In genomic region chr6:118903691-118904090, GRCh38 we compare ENCODE assay signal across 26 cellular contexts. TPM values are rescaled to one million over a fixed set of nuclear protein-coding genes. Genes with fewer than 3 reads are reported as not detected.
DNase-seq lines count a peak whose midpoint lies in the region; ATAC-seq and TF ChIP-seq lines count a peak whose summit lies in the region.
"Had no signal": no experiment of that assay in that cellular context is flagged by ENCODE, and none has a peak within 500 bp of the region (broad histone marks: within the 10 kb centered on the region; RNA-seq: fewer than 3 reads in every experiment).

No MANE protein-coding gene starts in this region.

- no peak overlapping the region for H3K56ac ChIP-seq in mesendoderm (ENCODE audit: low read length)

- H3K4me2 ChIP-seq in mesendoderm (ENCODE audit: low read length), result no peak overlapping the region

- H3K4me1 ChIP-seq in CD4-positive, alpha-beta memory T cell (ENCODE audit: insufficient read depth, low read length), result peaks cover 78% of the 10 kb centered on the region
- peaks cover 2% of the 10 kb centered on the region for H3K4me1 ChIP-seq in mesendoderm (ENCODE audit: control insufficient read depth, low read depth, low read length)

- H3K9me3 ChIP-seq in CD4-positive, alpha-beta memory T cell (ENCODE audit: control insufficient read depth in 1 of 2, low read length in 2 of 2), result no peaks in the 10 kb centered on the region
- H3K9me3 ChIP-seq: gastrocnemius medialis had no signal

- H3K4me1 Mint-ChIP-seq in activated CD8-positive, alpha-beta T cell treated with anti-CD3 and anti-CD28 coated beads for 36 hours (ENCODE audit: low read depth), result peaks cover 76% of the 10 kb centered on the region
- H3K4me1 Mint-ChIP-seq in activated CD8-positive, alpha-beta T cell treated with anti-CD3 and anti-CD28 coated beads, Interleukin-2, amount 10 ng/mL, durations not matched to agents 7 days and 5 days (ENCODE audit: low read depth), result peaks cover 63% of the 10 kb centered on the region
- H3K4me1 Mint-ChIP-seq in CD4-positive, alpha-beta memory T cell, result peaks cover 62 to 87% (median 75%) of the 10 kb centered on the region in 4 donors
- peaks cover 66% of the 10 kb centered on the region for H3K4me1 Mint-ChIP-seq in activated naive CD8-positive, alpha-beta T cell treated with anti-CD3 and anti-CD28 coated beads, Interleukin-2, amount 50 U/mL, for 24 hours

- no peak for DNase-seq in activated CD8-positive, alpha-beta T cell treated with anti-CD3 and anti-CD28 coated beads for 36 hours
- no peak for DNase-seq in activated CD8-positive, alpha-beta T cell treated with anti-CD3 and anti-CD28 coated beads, Interleukin-2, amount 10 ng/mL, durations not matched to agents 7 days and 5 days
- no peak for DNase-seq in CD4-positive, alpha-beta memory T cell
- DNase-seq in activated naive CD8-positive, alpha-beta T cell treated with anti-CD3 and anti-CD28 coated beads, Interleukin-2, amount 50 U/mL, for 24 hours, result no peak
- peak; percentile 82 for DNase-seq in mesendoderm
- no peak for DNase-seq in NCI-H69 (lab: John Stamatoyannopoulos, UW)
- no peak for DNase-seq in effector CD8-positive, alpha-beta T cell (lab: John Stamatoyannopoulos, UW)
- no peak for DNase-seq in NCI-H2107 (lab: John Stamatoyannopoulos, UW)
- DNase-seq: activated CD4-positive, alpha-beta T cell treated with anti-CD3 and anti-CD28 coated beads, Interleukin-2, amount 50 U/mL, for 1 hour; activated gamma-delta T cell; amygdala; DMS 273 treated with DMSO at 0.1 percent for 48 hours; EL; gastrocnemius medialis; hippocampal formation; immature natural killer cell; IMR-90; mesenchymal stem cell; NCI-H1092; NCI-H1930; NCI-H524 treated with DMSO at 0.1 percent for 48 hours; SIG-M5; stimulated activated CD8-positive, alpha-beta memory T cell treated with anti-CD3 and anti-CD28 coated beads, Interleukin-4, amount 100 ng/mL, for 48 hours; T1000; WERI-Rb-1 had no signal

- H3K23ac ChIP-seq in mesendoderm (ENCODE audit: low read length), result no peak overlapping the region

- H2BK15ac ChIP-seq in mesendoderm (replicated peaks; ENCODE audit: low read depth), result no peak overlapping the region

- H4K5ac ChIP-seq in mesendoderm (ENCODE audit: low read length), result no peak overlapping the region

- no peaks in the 10 kb centered on the region for H3K9me3 Mint-ChIP-seq in activated CD8-positive, alpha-beta T cell treated with anti-CD3 and anti-CD28 coated beads for 36 hours
- H3K9me3 Mint-ChIP-seq in activated CD8-positive, alpha-beta T cell treated with anti-CD3 and anti-CD28 coated beads, Interleukin-2, amount 10 ng/mL, durations not matched to agents 7 days and 5 days (ENCODE audit: insufficient read depth), result no peaks in the 10 kb centered on the region
- no peaks in the 10 kb centered on the region for H3K9me3 Mint-ChIP-seq in CD4-positive, alpha-beta memory T cell
- H3K9me3 Mint-ChIP-seq in activated naive CD8-positive, alpha-beta T cell treated with anti-CD3 and anti-CD28 coated beads, Interleukin-2, amount 50 U/mL, for 24 hours, result no peaks in the 10 kb centered on the region
- H3K9me3 Mint-ChIP-seq: immature natural killer cell had no signal

- H3K4me3 Mint-ChIP-seq in activated CD8-positive, alpha-beta T cell treated with anti-CD3 and anti-CD28 coated beads for 36 hours, result no peak overlapping the region
- no peak overlapping the region for H3K4me3 Mint-ChIP-seq in activated CD8-positive, alpha-beta T cell treated with anti-CD3 and anti-CD28 coated beads, Interleukin-2, amount 10 ng/mL, durations not matched to agents 7 days and 5 days
- H3K4me3 Mint-ChIP-seq in CD4-positive, alpha-beta memory T cell, result no peak overlapping the region
- no peak overlapping the region for H3K4me3 Mint-ChIP-seq in activated naive CD8-positive, alpha-beta T cell treated with anti-CD3 and anti-CD28 coated beads, Interleukin-2, amount 50 U/mL, for 24 hours
- H3K4me3 Mint-ChIP-seq: immature natural killer cell had no signal

- peaks cover 27% of the 10 kb centered on the region for H3K79me2 ChIP-seq in mesendoderm (ENCODE audit: control insufficient read depth, insufficient read depth, low read length)

- no peak overlapping the region for H4K8ac ChIP-seq in mesendoderm (ENCODE audit: low read depth, low read length)

- H2BK5ac ChIP-seq in mesendoderm (ENCODE audit: low read length), result no peak overlapping the region

- no peak overlapping the region for H3K4me3 ChIP-seq in CD4-positive, alpha-beta memory T cell (ENCODE audit: low read length in 2 of 2)
- no peak overlapping the region for H3K4me3 ChIP-seq in mesendoderm (ENCODE audit: low read length)
- H3K4me3 ChIP-seq: coronary artery, gastrocnemius medialis had no signal

- H3K27ac Mint-ChIP-seq in activated CD8-positive, alpha-beta T cell treated with anti-CD3 and anti-CD28 coated beads for 36 hours, result peak overlapping the region; percentile 54
- H3K27ac Mint-ChIP-seq in activated CD8-positive, alpha-beta T cell treated with anti-CD3 and anti-CD28 coated beads, Interleukin-2, amount 10 ng/mL, durations not matched to agents 7 days and 5 days, result no peak overlapping the region
- peak overlapping the region in 5 of 7 donors; percentile 0 to 54 (median 41) for H3K27ac Mint-ChIP-seq in CD4-positive, alpha-beta memory T cell
- H3K27ac Mint-ChIP-seq in activated naive CD8-positive, alpha-beta T cell treated with anti-CD3 and anti-CD28 coated beads, Interleukin-2, amount 50 U/mL, for 24 hours, result peak overlapping the region; percentile 5

- H2AK5ac ChIP-seq in mesendoderm (ENCODE audit: low read length), result no peak overlapping the region

- peaks cover 6% of the 10 kb centered on the region for H3K79me1 ChIP-seq in mesendoderm (ENCODE audit: low read length)

- H2BK120ac ChIP-seq in mesendoderm (ENCODE audit: low read depth, low read length), result no peak overlapping the region

- H3K27me3 ChIP-seq in CD4-positive, alpha-beta memory T cell (ENCODE audit: insufficient read depth, low read length), result no peaks in the 10 kb centered on the region
- no peaks in the 10 kb centered on the region for H3K27me3 ChIP-seq in mesendoderm (ENCODE audit: insufficient read depth, low read length, poor library complexity)
- H3K27me3 ChIP-seq: gastrocnemius medialis had no signal

- H3K4ac ChIP-seq in mesendoderm (ENCODE audit: low read depth, low read length), result no peak overlapping the region

- H3K18ac ChIP-seq in mesendoderm (ENCODE audit: low read length), result no peak overlapping the region

- H3K36me3 ChIP-seq in CD4-positive, alpha-beta memory T cell (ENCODE audit: insufficient read depth, low read length), result peaks cover 34% of the 10 kb centered on the region
- no peaks in the 10 kb centered on the region for H3K36me3 ChIP-seq in mesendoderm (ENCODE audit: control insufficient read depth, insufficient read depth, low read length)

- ATAC-seq in activated CD8-positive, alpha-beta T cell treated with anti-CD3 and anti-CD28 coated beads for 36 hours, result no peak
- no peak for ATAC-seq in activated CD8-positive, alpha-beta T cell treated with anti-CD3 and anti-CD28 coated beads, Interleukin-2, amount 10 ng/mL, durations not matched to agents 7 days and 5 days
- ATAC-seq in activated naive CD8-positive, alpha-beta T cell treated with anti-CD3 and anti-CD28 coated beads, Interleukin-2, amount 50 U/mL, for 24 hours, result no peak
- ATAC-seq: gastrocnemius medialis had no signal

- WGBS in mesendoderm (ENCODE audit: extremely low coverage, insufficient coverage, low lambda C conversion rate), result no CpG with 5 or more reads among the region's 6 CpGs

- POLR2A ChIA-PET in activated CD8-positive, alpha-beta T cell treated with anti-CD3 and anti-CD28 coated beads for 36 hours (lab: Charles Lee), result interaction anchor here (1.2 to 2.0 kb wide), 2 partner anchors 10 to 30 kb away, joined by 3 to 5 read pairs; partner anchors contain the start of gene ASF1A
- POLR2A ChIA-PET in activated CD8-positive, alpha-beta T cell treated with anti-CD3 and anti-CD28 coated beads, Interleukin-2, amount 10 ng/mL, durations not matched to agents 7 days and 5 days (lab: Charles Lee), result interaction anchor here (3.1 kb wide), 1 partner anchor 9 kb away, joined by 10 read pairs; the partner anchor contains the start of gene ASF1A
- POLR2A ChIA-PET in CD4-positive, alpha-beta memory T cell (lab: Charles Lee; ENCODE audit: partially characterized antibody), result interaction anchor here (1.0 to 4.7 kb wide), 4 partner anchors 9 to 194 kb away, joined by 3 to 28 read pairs (median 4); partner anchors contain the start of genes ASF1A and MCM9

- intact Hi-C loops in activated CD8-positive, alpha-beta T cell treated with anti-CD3 and anti-CD28 coated beads for 36 hours (cut with micrococcal nuclease), result no loop called here
- intact Hi-C loops in CD4-positive, alpha-beta memory T cell (cut with micrococcal nuclease), result no loop called here

- no peak for TF ChIP-seq CTCF in activated CD8-positive, alpha-beta T cell treated with anti-CD3 and anti-CD28 coated beads for 36 hours (IDR thresholded peaks at IDR 0.05)

- CTCF ChIA-PET in activated CD8-positive, alpha-beta T cell treated with anti-CD3 and anti-CD28 coated beads for 36 hours (lab: Charles Lee), result interaction anchor here (0.7 to 1.4 kb wide), 3 partner anchors 10 to 207 kb away, joined by 3 read pairs; no protein-coding TSS in a partner anchor
- CTCF ChIA-PET in activated CD8-positive, alpha-beta T cell treated with anti-CD3 and anti-CD28 coated beads, Interleukin-2, amount 10 ng/mL, durations not matched to agents 7 days and 5 days (lab: Charles Lee), result interaction anchor here (1.2 to 2.4 kb wide), 2 partner anchors 9 to 338 kb away, joined by 3 to 8 read pairs; partner anchors contain the start of gene ASF1A
- CTCF ChIA-PET in CD4-positive, alpha-beta memory T cell (lab: Charles Lee; ENCODE audit: partially characterized antibody), result interaction anchor here (0.9 to 1.8 kb wide), 3 partner anchors 8 to 103 kb away, joined by 4 to 13 read pairs (median 4); no protein-coding TSS in a partner anchor

- no peak overlapping the region for H3K9ac ChIP-seq in mesendoderm (ENCODE audit: low read length)

- H3K27ac ChIP-seq in CD4-positive, alpha-beta memory T cell (ENCODE audit: low read depth, low read length), result no peak overlapping the region
- no peak overlapping the region for H3K27ac ChIP-seq in mesendoderm (ENCODE audit: low read depth, low read length)
- H3K27ac ChIP-seq: coronary artery, gastrocnemius medialis, WERI-Rb-1 had no signal

- no peaks in the 10 kb centered on the region for H3K27me3 Mint-ChIP-seq in activated CD8-positive, alpha-beta T cell treated with anti-CD3 and anti-CD28 coated beads for 36 hours
- no peaks in the 10 kb centered on the region for H3K27me3 Mint-ChIP-seq in activated CD8-positive, alpha-beta T cell treated with anti-CD3 and anti-CD28 coated beads, Interleukin-2, amount 10 ng/mL, durations not matched to agents 7 days and 5 days (ENCODE audit: low read depth)
- H3K27me3 Mint-ChIP-seq in CD4-positive, alpha-beta memory T cell, result no peaks in the 10 kb centered on the region
- no peaks in the 10 kb centered on the region for H3K27me3 Mint-ChIP-seq in activated naive CD8-positive, alpha-beta T cell treated with anti-CD3 and anti-CD28 coated beads, Interleukin-2, amount 50 U/mL, for 24 hours

- H3K36me3 Mint-ChIP-seq in activated CD8-positive, alpha-beta T cell treated with anti-CD3 and anti-CD28 coated beads for 36 hours (ENCODE audit: low read depth), result peaks cover 66% of the 10 kb centered on the region
- peaks cover 79% of the 10 kb centered on the region for H3K36me3 Mint-ChIP-seq in activated CD8-positive, alpha-beta T cell treated with anti-CD3 and anti-CD28 coated beads, Interleukin-2, amount 10 ng/mL, durations not matched to agents 7 days and 5 days (ENCODE audit: low read depth)
- peaks cover 63 to 84% of the 10 kb centered on the region in 2 donors for H3K36me3 Mint-ChIP-seq in CD4-positive, alpha-beta memory T cell
- peaks cover 70% of the 10 kb centered on the region for H3K36me3 Mint-ChIP-seq in activated naive CD8-positive, alpha-beta T cell treated with anti-CD3 and anti-CD28 coated beads, Interleukin-2, amount 50 U/mL, for 24 hours (ENCODE audit: low read depth)

RNA-seq across cellular contexts. Expression of gene ASF1A, which starts 9.7 kb away (rescaled TPM):
- 10 to 100 TPM; 36.4 to 39.0 TPM for total RNA-seq in activated CD8-positive, alpha-beta T cell treated with anti-CD3 and anti-CD28 coated beads for 36 hours
- total RNA-seq in activated CD8-positive, alpha-beta T cell treated with anti-CD3 and anti-CD28 coated beads, Interleukin-2, amount 10 ng/mL, durations not matched to agents 7 days and 5 days, result 10 to 100 TPM; 49.4 to 51.1 TPM
- 10 to 100 TPM; 64.0 to 66.6 TPM for total RNA-seq in CD4-positive, alpha-beta memory T cell
- polyA plus RNA-seq in CD4-positive, alpha-beta memory T cell, result 10 to 100 TPM; 65.8 to 78.5 TPM
- polyA plus RNA-seq in mesendoderm (2013, experiment 1 of 2), result 37.3 TPM
- 39.0 TPM for polyA plus RNA-seq in mesendoderm (2013, experiment 2 of 2)

RNA-seq across cellular contexts. Expression of gene MCM9, which starts 31.3 kb away (rescaled TPM):
- total RNA-seq in activated CD8-positive, alpha-beta T cell treated with anti-CD3 and anti-CD28 coated beads for 36 hours, result 10 to 100 TPM; 18.4 to 21.3 TPM
- 10 to 100 TPM; 18.1 to 18.8 TPM for total RNA-seq in activated CD8-positive, alpha-beta T cell treated with anti-CD3 and anti-CD28 coated beads, Interleukin-2, amount 10 ng/mL, durations not matched to agents 7 days and 5 days
- 10 to 100 TPM; 33.8 to 36.6 TPM for total RNA-seq in CD4-positive, alpha-beta memory T cell
- polyA plus RNA-seq in CD4-positive, alpha-beta memory T cell, result 10 to 100 TPM; 11.2 to 15.2 TPM
- 4.9 TPM for polyA plus RNA-seq in mesendoderm (2013, experiment 1 of 2)
- polyA plus RNA-seq in mesendoderm (2013, experiment 2 of 2), result 5.0 TPM
